Comparison of ENCODE assay signal across 37 cellular contexts in the genomic region with DNA sequence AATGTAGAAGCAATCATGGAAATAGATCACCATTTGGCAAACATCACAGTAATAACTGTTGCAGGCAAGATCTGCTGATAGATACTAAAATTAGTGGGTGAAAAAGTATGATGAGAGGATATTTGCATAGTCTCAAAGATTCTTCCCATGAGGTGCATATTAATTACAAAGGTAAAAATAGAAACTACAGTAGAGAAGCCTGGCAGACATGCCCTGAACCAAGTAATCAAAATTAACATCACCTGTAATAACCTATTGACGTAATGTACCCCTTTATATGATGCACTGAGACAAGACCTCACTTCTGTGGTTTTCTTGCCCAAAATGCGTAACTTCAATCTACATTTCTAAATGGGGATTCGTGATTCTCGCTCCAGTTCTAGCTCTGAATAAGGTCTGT.
"Had no signal": no experiment of that assay in that cellular context is flagged by ENCODE, and none has a peak within 500 bp of the region (broad histone marks: within the 10 kb centered on the region; RNA-seq: fewer than 3 reads in every experiment).

No MANE protein-coding gene starts in this region.

- H3K9me3 ChIP-seq: body of pancreas, breast epithelium had no signal

- H3K27ac Mint-ChIP-seq: activated B cell treated with CpG ODN at 0.5 μM for 24 hours; activated CD4-positive, alpha-beta memory T cell treated with anti-CD3 and anti-CD28 coated beads for 36 hours; activated CD4-positive, alpha-beta T cell treated with anti-CD3 and anti-CD28 coated beads, Interleukin-2, amount 10 ng/mL, durations not matched to agents 24 days and 14 days; activated CD8-positive, alpha-beta T cell treated with anti-CD3 and anti-CD28 coated beads for 36 hours; activated naive CD4-positive, alpha-beta T cell treated with anti-CD3 and anti-CD28 coated beads, Interleukin-2, amount 10 ng/mL, durations not matched to agents 7 days and 5 days; activated naive CD4-positive, alpha-beta T cell treated with anti-CD3 and anti-CD28 coated beads, Interleukin-2, amount 50 U/mL, for 24 hours; activated naive CD8-positive, alpha-beta T cell; activated naive CD8-positive, alpha-beta T cell treated with anti-CD3 and anti-CD28 coated beads, Interleukin-2, amount 10 ng/mL, durations not matched to agents 7 days and 5 days; activated naive CD8-positive, alpha-beta T cell treated with anti-CD3 and anti-CD28 coated beads, Interleukin-2, amount 50 U/mL, for 24 hours; activated T-cell treated with anti-CD3 and anti-CD28 coated beads, Interleukin-2, amount 50 U/mL, for 72 hours; activated T-helper 1 cell treated with anti-CD3 and anti-CD28 coated beads, Interleukin-12 subunit alpha, Interleukin-12 subunit beta, Interleukin-2, Interleukin-4 antibody, amounts not matched to agents 30 ng/mL and 10 ng/mL and 1 ng/mL, durations not matched to agents 14 hours and 24 hours and 36 hours; activated T-helper 17 cell treated with anti-CD3 and anti-CD28 coated beads, Interleukin-2, amount 50 U/mL, for 72 hours; T-helper 1 cell treated with Interleukin-12 subunit alpha and Interleukin-12 subunit beta and Interleukin-4 antibody, amounts not matched to agents 30 μg/mL and 1 μg/mL, for 36 hours; T-helper 2 cell treated with Interferon-gamma antibody and Interleukin-4, amounts not matched to agents 5 μg/mL and 100 μg/mL, for 36 hours had no signal

- H3K4me1 Mint-ChIP-seq: activated B cell treated with CpG ODN at 0.5 μM for 24 hours had no signal

- DNase-seq: activated B cell treated with CpG ODN at 0.5 μM for 24 hours; activated CD4-positive, alpha-beta memory T cell treated with anti-CD3 and anti-CD28 coated beads for 36 hours; activated CD4-positive, alpha-beta T cell treated with anti-CD3 and anti-CD28 coated beads for 4 hours; activated CD4-positive, alpha-beta T cell treated with anti-CD3 and anti-CD28 coated beads, Interleukin-2, amount 10 ng/mL, durations not matched to agents 24 days and 14 days; activated CD4-positive, alpha-beta T cell treated with anti-CD3 and anti-CD28 coated beads, Interleukin-2, amount 50 U/mL, for 1 hour; activated CD4-positive, alpha-beta T cell treated with anti-CD3 and anti-CD28 coated beads, Interleukin-2, amount 50 U/mL, for 4 hours; activated CD4-positive, CD25-positive, alpha-beta regulatory T cell treated with anti-CD3 and anti-CD28 coated beads, Interleukin-2, amount 50 U/mL, for 72 hours; activated CD8-positive, alpha-beta memory T cell treated with anti-CD3 and anti-CD28 coated beads, Interleukin-2, amount 50 U/mL, for 4 hours; activated CD8-positive, alpha-beta T cell treated with anti-CD3 and anti-CD28 coated beads for 36 hours; activated effector memory CD4-positive, alpha-beta T cell treated with anti-CD3 and anti-CD28 coated beads, Interleukin-2, amount 50 U/mL, for 16 hours; activated gamma-delta T cell treated with Interleukin-2 at 50 U/mL for 16 hours; activated naive CD4-positive, alpha-beta T cell; activated naive CD4-positive, alpha-beta T cell treated with anti-CD3 and anti-CD28 coated beads, Interleukin-2, amount 10 ng/mL, durations not matched to agents 7 days and 5 days; activated naive CD8-positive, alpha-beta T cell treated with anti-CD3 and anti-CD28 coated beads, Interleukin-2, amount 10 ng/mL, durations not matched to agents 7 days and 5 days; activated naive CD8-positive, alpha-beta T cell treated with anti-CD3 and anti-CD28 coated beads, Interleukin-2, amount 50 U/mL, for 24 hours; activated T-cell treated with anti-CD3 and anti-CD28 coated beads for 4 hours; activated T-cell treated with anti-CD3 and anti-CD28 coated beads, Interleukin-2, amount 50 U/mL, for 1 hour; activated T-cell treated with anti-CD3 and anti-CD28 coated beads, Interleukin-2, amount 50 U/mL, for 4 hours; activated T-cell treated with anti-CD3 and anti-CD28 coated beads, Interleukin-2, amount 50 U/mL, for 72 hours; amygdala; body of pancreas; brain microvascular endothelial cell; central memory CD4-positive, alpha-beta T cell; SW 1271; T-helper 1 cell; T-helper 2 cell; T-helper 9 cell had no signal

- FAIRE-seq: astrocyte, TTC549 had no signal

- H3K4me3 ChIP-seq: body of pancreas, breast epithelium had no signal

- H3K4me1 ChIP-seq: breast epithelium had no signal

- H3K27me3 Mint-ChIP-seq: activated B cell treated with CpG ODN at 0.5 μM for 24 hours; activated CD4-positive, alpha-beta memory T cell treated with anti-CD3 and anti-CD28 coated beads for 36 hours; activated CD4-positive, alpha-beta T cell treated with anti-CD3 and anti-CD28 coated beads, Interleukin-2, amount 10 ng/mL, durations not matched to agents 24 days and 14 days; activated CD8-positive, alpha-beta T cell treated with anti-CD3 and anti-CD28 coated beads for 36 hours; activated naive CD4-positive, alpha-beta T cell treated with anti-CD3 and anti-CD28 coated beads, Interleukin-2, amount 10 ng/mL, durations not matched to agents 7 days and 5 days; activated naive CD4-positive, alpha-beta T cell treated with anti-CD3 and anti-CD28 coated beads, Interleukin-2, amount 50 U/mL, for 24 hours; activated naive CD8-positive, alpha-beta T cell; activated naive CD8-positive, alpha-beta T cell treated with anti-CD3 and anti-CD28 coated beads, Interleukin-2, amount 10 ng/mL, durations not matched to agents 7 days and 5 days; activated naive CD8-positive, alpha-beta T cell treated with anti-CD3 and anti-CD28 coated beads, Interleukin-2, amount 50 U/mL, for 24 hours; activated T-helper 17 cell treated with anti-CD3 and anti-CD28 coated beads, Interleukin-2, amount 50 U/mL, for 72 hours had no signal

- H3K27ac ChIP-seq: body of pancreas, brain microvascular endothelial cell, breast epithelium, VCaP had no signal

- H3K27me3 ChIP-seq: body of pancreas, brain microvascular endothelial cell, breast epithelium had no signal

- H3K36me3 Mint-ChIP-seq: activated CD4-positive, alpha-beta memory T cell treated with anti-CD3 and anti-CD28 coated beads for 36 hours; activated naive CD4-positive, alpha-beta T cell treated with anti-CD3 and anti-CD28 coated beads, Interleukin-2, amount 10 ng/mL, durations not matched to agents 7 days and 5 days had no signal

- ATAC-seq: activated CD8-positive, alpha-beta T cell treated with anti-CD3 and anti-CD28 coated beads for 36 hours; activated naive CD8-positive, alpha-beta T cell treated with anti-CD3 and anti-CD28 coated beads, Interleukin-2, amount 50 U/mL, for 24 hours; activated T-cell treated with anti-CD3 and anti-CD28 coated beads, Interleukin-2, amount 50 U/mL, for 4 hours; activated T-cell treated with anti-CD3 and anti-CD28 coated beads, Interleukin-2, amount 50 U/mL, for 72 hours; activated T-helper 17 cell treated with anti-CD3 and anti-CD28 coated beads, Interleukin-2, amount 50 U/mL, for 72 hours; body of pancreas had no signal

- H3K36me3 ChIP-seq: brain microvascular endothelial cell, breast epithelium had no signal

- H3K4me3 Mint-ChIP-seq: activated B cell treated with CpG ODN at 0.5 μM for 24 hours; activated CD4-positive, alpha-beta memory T cell treated with anti-CD3 and anti-CD28 coated beads for 36 hours; activated CD4-positive, alpha-beta T cell treated with anti-CD3 and anti-CD28 coated beads, Interleukin-2, amount 10 ng/mL, durations not matched to agents 24 days and 14 days; activated CD8-positive, alpha-beta T cell treated with anti-CD3 and anti-CD28 coated beads for 36 hours; activated naive CD4-positive, alpha-beta T cell treated with anti-CD3 and anti-CD28 coated beads, Interleukin-2, amount 10 ng/mL, durations not matched to agents 7 days and 5 days; activated naive CD4-positive, alpha-beta T cell treated with anti-CD3 and anti-CD28 coated beads, Interleukin-2, amount 50 U/mL, for 24 hours; activated naive CD8-positive, alpha-beta T cell; activated naive CD8-positive, alpha-beta T cell treated with anti-CD3 and anti-CD28 coated beads, Interleukin-2, amount 10 ng/mL, durations not matched to agents 7 days and 5 days; activated naive CD8-positive, alpha-beta T cell treated with anti-CD3 and anti-CD28 coated beads, Interleukin-2, amount 50 U/mL, for 24 hours; activated T-cell treated with anti-CD3 and anti-CD28 coated beads, Interleukin-2, amount 50 U/mL, for 4 hours; activated T-cell treated with anti-CD3 and anti-CD28 coated beads, Interleukin-2, amount 50 U/mL, for 72 hours; activated T-helper 1 cell treated with anti-CD3 and anti-CD28 coated beads, Interleukin-12 subunit alpha, Interleukin-12 subunit beta, Interleukin-2, Interleukin-4 antibody, amounts not matched to agents 30 ng/mL and 10 ng/mL and 1 ng/mL, durations not matched to agents 14 hours and 24 hours and 36 hours; activated T-helper 17 cell treated with anti-CD3 and anti-CD28 coated beads, Interleukin-2, amount 50 U/mL, for 72 hours; T-helper 1 cell treated with Interleukin-12 subunit alpha and Interleukin-12 subunit beta and Interleukin-4 antibody, amounts not matched to agents 30 μg/mL and 1 μg/mL, for 36 hours; T-helper 2 cell treated with Interferon-gamma antibody and Interleukin-4, amounts not matched to agents 5 μg/mL and 100 μg/mL, for 36 hours had no signal

- H3K9me3 Mint-ChIP-seq: activated B cell treated with CpG ODN at 0.5 μM for 24 hours; activated CD4-positive, alpha-beta memory T cell treated with anti-CD3 and anti-CD28 coated beads for 36 hours; activated CD4-positive, alpha-beta T cell treated with anti-CD3 and anti-CD28 coated beads, Interleukin-2, amount 10 ng/mL, durations not matched to agents 24 days and 14 days; activated CD8-positive, alpha-beta T cell treated with anti-CD3 and anti-CD28 coated beads for 36 hours; activated naive CD4-positive, alpha-beta T cell treated with anti-CD3 and anti-CD28 coated beads, Interleukin-2, amount 10 ng/mL, durations not matched to agents 7 days and 5 days; activated naive CD4-positive, alpha-beta T cell treated with anti-CD3 and anti-CD28 coated beads, Interleukin-2, amount 50 U/mL, for 24 hours; activated naive CD8-positive, alpha-beta T cell treated with anti-CD3 and anti-CD28 coated beads, Interleukin-2, amount 10 ng/mL, durations not matched to agents 7 days and 5 days; activated naive CD8-positive, alpha-beta T cell treated with anti-CD3 and anti-CD28 coated beads, Interleukin-2, amount 50 U/mL, for 24 hours; activated T-cell treated with anti-CD3 and anti-CD28 coated beads, Interleukin-2, amount 50 U/mL, for 4 hours; activated T-cell treated with anti-CD3 and anti-CD28 coated beads, Interleukin-2, amount 50 U/mL, for 72 hours; activated T-helper 1 cell treated with anti-CD3 and anti-CD28 coated beads, Interleukin-12 subunit alpha, Interleukin-12 subunit beta, Interleukin-2, Interleukin-4 antibody, amounts not matched to agents 30 ng/mL and 10 ng/mL and 1 ng/mL, durations not matched to agents 14 hours and 24 hours and 36 hours; activated T-helper 17 cell treated with anti-CD3 and anti-CD28 coated beads, Interleukin-2, amount 50 U/mL, for 72 hours; T-helper 1 cell treated with Interleukin-12 subunit alpha and Interleukin-12 subunit beta and Interleukin-4 antibody, amounts not matched to agents 30 μg/mL and 1 μg/mL, for 36 hours; T-helper 2 cell treated with Interferon-gamma antibody and Interleukin-4, amounts not matched to agents 5 μg/mL and 100 μg/mL, for 36 hours had no signal
